ENCODE assay signal across 20 cellular contexts in the genomic region with DNA sequence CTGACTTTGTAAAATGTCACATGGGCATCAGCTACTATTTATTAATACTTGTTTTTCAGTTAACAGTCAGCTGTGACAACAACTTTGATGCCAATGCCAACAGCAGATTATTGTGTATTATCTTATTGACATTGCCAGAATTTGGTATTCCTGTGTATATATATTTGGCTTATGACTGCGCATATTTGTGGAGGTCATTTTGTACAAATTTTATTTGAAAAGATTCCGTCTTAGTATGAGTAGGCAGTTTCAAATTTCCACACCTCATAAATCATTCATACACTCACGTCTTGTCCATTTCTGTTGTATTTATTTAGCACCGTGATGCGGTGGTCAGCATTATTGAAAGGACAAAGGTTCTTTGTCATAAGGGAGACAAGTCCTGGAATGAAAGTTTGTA.
A peak's percentile ranks its signal among the peaks of the same experiment; 100 is the strongest.
DNase-seq lines count a peak whose midpoint lies in the region; ATAC-seq, FAIRE-seq and TF ChIP-seq lines count a peak whose summit lies in the region.
"Had no signal": no experiment of that assay in that cellular context is flagged by ENCODE, and none has a peak within 500 bp of the region (broad histone marks: within the 10 kb centered on the region; RNA-seq: fewer than 3 reads in every experiment).

No MANE protein-coding gene starts in this region.

- DNase-seq in A549 (ENCODE audit: low read depth in 1 of 2, low spot score in 1 of 2) (peak in 1 of 2 experiments; percentile 66), HT1080 (ENCODE audit: low read depth) (peak; percentile 4), NCI-H748 treated with DMSO at 0.1 percent for 48 hours (lab: John Stamatoyannopoulos, UW) (peak; percentile 1), fibroblast of mammary gland (ENCODE audit: low read depth) (peak; percentile 0)
- no peak for DNase-seq in stimulated activated CD4-positive, alpha-beta T cell treated with anti-CD3 and anti-CD28 coated beads, Interleukin-4, amount 100 ng/mL, for 1 hour
- DNase-seq in activated T-cell treated with anti-CD3 and anti-CD28 coated beads, Interleukin-2, amount 50 U/mL, for 24 hours: no peak
- no peak for DNase-seq in activated naive CD4-positive, alpha-beta T cell treated with Interleukin-2 at 50 U/mL for 16 hours
- DNase-seq: C1 segment of cervical spinal cord; CD8-positive, alpha-beta memory T cell; DND-41; NCI-H1105 treated with DMSO at 0.1 percent for 48 hours; NCI-H187; NCI-H2227 treated with DMSO at 0.1 percent for 48 hours; NCI-H524 treated with DMSO at 0.1 percent for 48 hours; SIG-M5; T-helper 1 cell had no signal

- POLR2A ChIA-PET in A549 (lab: Yijun Ruan, JAX): no interaction called here

- CTCF ChIA-PET in A549 (lab: Yijun Ruan, JAX): no interaction called here

- H3K9me3 Mint-ChIP-seq in activated T-cell treated with anti-CD3 and anti-CD28 coated beads, Interleukin-2, amount 50 U/mL, for 24 hours: peaks cover 3% of the 10 kb centered on the region

- TF ChIP-seq EP300 in A549 (IDR thresholded peaks at IDR 0.05): no peak

- H3K4me3 Mint-ChIP-seq in activated T-cell treated with anti-CD3 and anti-CD28 coated beads, Interleukin-2, amount 50 U/mL, for 24 hours: no peak overlapping the region
- H3K4me3 Mint-ChIP-seq: CD8-positive, alpha-beta memory T cell had no signal

- TF ChIP-seq CTCF in A549 (IDR thresholded peaks at IDR 0.05) (no peak), fibroblast of mammary gland (conservative IDR thresholded peaks at IDR 0.05; ENCODE audit: control insufficient read depth, insufficient read depth, low read depth, low read length) (no peak)

- no peaks in the 10 kb centered on the region for H3K9me3 ChIP-seq in A549
- H3K9me3 ChIP-seq: HAP-1 had no signal

- no peak overlapping the region for H3K27ac Mint-ChIP-seq in activated T-cell treated with anti-CD3 and anti-CD28 coated beads, Interleukin-2, amount 50 U/mL, for 24 hours
- H3K27ac Mint-ChIP-seq: CD8-positive, alpha-beta memory T cell had no signal

- no peak for FAIRE-seq in A549 (lab: Jason Lieb, UNC)
- FAIRE-seq: D721Med, G401.6 had no signal

- H3K36me3 Mint-ChIP-seq in activated T-cell treated with anti-CD3 and anti-CD28 coated beads, Interleukin-2, amount 50 U/mL, for 24 hours (ENCODE audit: low read depth): no peaks in the 10 kb centered on the region
- H3K36me3 Mint-ChIP-seq: CD8-positive, alpha-beta memory T cell had no signal

- H3K4me3 ChIP-seq in A549 (no peak overlapping the region), fibroblast of mammary gland (ENCODE audit: control insufficient read depth, low read depth, low read length) (no peak overlapping the region)
- H3K4me3 ChIP-seq: HAP-1 had no signal

- no peaks in the 10 kb centered on the region for H3K4me1 ChIP-seq in A549

- 9% methylated on average over 5 of the region's 5 CpGs for WGBS in A549 (ENCODE audit: missing lambda C conversion rate)

- peak in 1 of 2 experiments; percentile 56; a peak in 3 of 6 replicates for ATAC-seq in A549
- ATAC-seq in HG03354 (IDR thresholded peaks at IDR 0.05; ENCODE audit: poor library complexity, severe bottlenecking, unreplicated experiment): no peak

- no peak overlapping the region for H3K27ac ChIP-seq in A549

- H3K4me1 Mint-ChIP-seq in activated T-cell treated with anti-CD3 and anti-CD28 coated beads, Interleukin-2, amount 50 U/mL, for 24 hours (ENCODE audit: low read depth): no peaks in the 10 kb centered on the region
- H3K4me1 Mint-ChIP-seq: CD8-positive, alpha-beta memory T cell had no signal

- TF ChIP-seq POLR2A in A549 (IDR thresholded peaks at IDR 0.05; ENCODE audit: low read length): no peak

- no peaks in the 10 kb centered on the region for H3K27me3 Mint-ChIP-seq in activated T-cell treated with anti-CD3 and anti-CD28 coated beads, Interleukin-2, amount 50 U/mL, for 24 hours
- H3K27me3 Mint-ChIP-seq: CD8-positive, alpha-beta memory T cell had no signal

- peak overlapping the region; percentile 16; the same call in 1 of the 3 replicates for H3K4me2 ChIP-seq in A549

- TF ChIP-seq RAD21 in A549 (conservative IDR thresholded peaks at IDR 0.05 in 1 of 2, IDR thresholded peaks at IDR 0.05 in 1 of 2): no peak

TF ChIP-seq in A549, 52 proteins besides CTCF, POLR2A, EP300 and RAD21:
- peak; percentile 54 for TF ChIP-seq MAFK (IDR thresholded peaks at IDR 0.05; ENCODE audit: partially characterized antibody)
- TF ChIP-seq, protein P1, sequence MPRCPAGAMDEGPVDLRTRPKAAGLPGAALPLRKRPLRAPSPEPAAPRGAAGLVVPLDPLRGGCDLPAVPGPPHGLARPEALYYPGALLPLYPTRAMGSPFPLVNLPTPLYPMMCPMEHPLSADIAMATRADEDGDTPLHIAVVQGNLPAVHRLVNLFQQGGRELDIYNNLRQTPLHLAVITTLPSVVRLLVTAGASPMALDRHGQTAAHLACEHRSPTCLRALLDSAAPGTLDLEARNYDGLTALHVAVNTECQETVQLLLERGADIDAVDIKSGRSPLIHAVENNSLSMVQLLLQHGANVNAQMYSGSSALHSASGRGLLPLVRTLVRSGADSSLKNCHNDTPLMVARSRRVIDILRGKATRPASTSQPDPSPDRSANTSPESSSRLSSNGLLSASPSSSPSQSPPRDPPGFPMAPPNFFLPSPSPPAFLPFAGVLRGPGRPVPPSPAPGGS (IDR thresholded peaks at IDR 0.05): no peak
- TF ChIP-seq, protein P2, sequence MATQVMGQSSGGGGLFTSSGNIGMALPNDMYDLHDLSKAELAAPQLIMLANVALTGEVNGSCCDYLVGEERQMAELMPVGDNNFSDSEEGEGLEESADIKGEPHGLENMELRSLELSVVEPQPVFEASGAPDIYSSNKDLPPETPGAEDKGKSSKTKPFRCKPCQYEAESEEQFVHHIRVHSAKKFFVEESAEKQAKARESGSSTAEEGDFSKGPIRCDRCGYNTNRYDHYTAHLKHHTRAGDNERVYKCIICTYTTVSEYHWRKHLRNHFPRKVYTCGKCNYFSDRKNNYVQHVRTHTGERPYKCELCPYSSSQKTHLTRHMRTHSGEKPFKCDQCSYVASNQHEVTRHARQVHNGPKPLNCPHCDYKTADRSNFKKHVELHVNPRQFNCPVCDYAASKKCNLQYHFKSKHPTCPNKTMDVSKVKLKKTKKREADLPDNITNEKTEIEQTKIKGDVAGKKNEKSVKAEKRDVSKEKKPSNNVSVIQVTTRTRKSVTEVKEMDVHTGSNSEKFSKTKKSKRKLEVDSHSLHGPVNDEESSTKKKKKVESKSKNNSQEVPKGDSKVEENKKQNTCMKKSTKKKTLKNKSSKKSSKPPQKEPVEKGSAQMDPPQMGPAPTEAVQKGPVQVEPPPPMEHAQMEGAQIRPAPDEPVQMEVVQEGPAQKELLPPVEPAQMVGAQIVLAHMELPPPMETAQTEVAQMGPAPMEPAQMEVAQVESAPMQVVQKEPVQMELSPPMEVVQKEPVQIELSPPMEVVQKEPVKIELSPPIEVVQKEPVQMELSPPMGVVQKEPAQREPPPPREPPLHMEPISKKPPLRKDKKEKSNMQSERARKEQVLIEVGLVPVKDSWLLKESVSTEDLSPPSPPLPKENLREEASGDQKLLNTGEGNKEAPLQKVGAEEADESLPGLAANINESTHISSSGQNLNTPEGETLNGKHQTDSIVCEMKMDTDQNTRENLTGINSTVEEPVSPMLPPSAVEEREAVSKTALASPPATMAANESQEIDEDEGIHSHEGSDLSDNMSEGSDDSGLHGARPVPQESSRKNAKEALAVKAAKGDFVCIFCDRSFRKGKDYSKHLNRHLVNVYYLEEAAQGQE (IDR thresholded peaks at IDR 0.05): no peak
- no peak for TF ChIP-seq EHMT2 (IDR thresholded peaks at IDR 0.05; ENCODE audit: low read depth)
- no peak for TF ChIP-seq FOSL2 (IDR thresholded peaks at IDR 0.05)
- TF ChIP-seq FOSL2 (CRISPR knock-in tag; IDR thresholded peaks at IDR 0.05): peak; percentile 30; the same call in 1 of the 2 replicates
- TF ChIP-seq GATA3 (IDR thresholded peaks at IDR 0.05; ENCODE audit: borderline replicate concordance): peak; percentile 73

Comparison
In these comparisons a context has a peak if more than half of its experiments do, and no peak if none do; other contexts are left out.
1. DNase-seq: peak in HT1080 (single experiment), NCI-H748 treated with DMSO at 0.1 percent for 48 hours (single experiment) and fibroblast of mammary gland (single experiment); none in stimulated activated CD4-positive, alpha-beta T cell treated with anti-CD3 and anti-CD28 coated beads, Interleukin-4, amount 100 ng/mL, for 1 hour (single experiment), activated T-cell treated with anti-CD3 and anti-CD28 coated beads, Interleukin-2, amount 50 U/mL, for 24 hours (single experiment) and activated naive CD4-positive, alpha-beta T cell treated with Interleukin-2 at 50 U/mL for 16 hours (single experiment).